17 cellular contexts compared by ENCODE assay signal in the genomic region with DNA sequence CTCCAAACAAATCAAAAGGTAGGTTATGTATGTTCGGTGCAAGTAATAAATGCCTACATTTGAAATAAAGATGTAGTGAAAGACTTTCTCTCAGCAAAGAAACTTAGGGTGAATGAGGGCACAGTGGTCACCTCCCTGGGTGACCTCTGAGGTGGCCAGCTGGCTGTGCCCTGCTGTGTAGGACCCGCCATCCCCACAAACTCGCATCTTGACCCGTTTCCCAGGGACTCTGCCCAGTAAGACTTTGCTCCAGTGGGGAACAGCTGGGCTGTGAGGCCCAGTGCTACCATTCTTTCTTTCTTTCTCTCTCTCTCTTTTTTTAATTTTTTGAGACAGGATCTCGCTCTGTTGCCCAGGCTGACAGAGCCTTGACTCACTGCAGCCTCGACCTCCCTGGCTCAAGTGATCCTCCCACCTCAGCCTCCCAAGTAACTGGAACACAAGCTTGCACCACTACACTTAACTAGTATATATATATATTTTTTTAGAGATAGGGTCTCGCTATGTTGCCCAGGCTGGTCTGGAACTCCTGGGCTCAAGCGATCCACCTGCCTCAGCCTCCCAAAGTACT. TPM values are rescaled to one million over a fixed set of nuclear protein-coding genes. Genes with fewer than 3 reads are reported as not detected.
DNase-seq lines count a peak whose midpoint lies in the region; ATAC-seq and TF ChIP-seq lines count a peak whose summit lies in the region.
"Had no signal": no experiment of that assay in that cellular context is flagged by ENCODE, and none has a peak within 500 bp of the region (broad histone marks: within the 10 kb centered on the region; RNA-seq: fewer than 3 reads in every experiment).

No MANE protein-coding gene starts in this region.

- H3K36me3 ChIP-seq in upper lobe of right lung, result no peaks in the 10 kb centered on the region

- peaks cover 4% of the 10 kb centered on the region in 2 donors for H3K27me3 Mint-ChIP-seq in natural killer cell treated with Interleukin-12 subunit alpha and Interleukin-12 subunit beta and Interleukin-15 and Interleukin-18, amount 100 ng/mL, for 72 hours
- peaks cover 5% of the 10 kb centered on the region in 2 donors for H3K27me3 Mint-ChIP-seq in natural killer cell (ENCODE audit: low read depth in 2 of 2)

- no peaks in the 10 kb centered on the region for H3K9me3 Mint-ChIP-seq in natural killer cell treated with Interleukin-12 subunit alpha and Interleukin-12 subunit beta and Interleukin-15 and Interleukin-18, amount 100 ng/mL, for 72 hours
- H3K9me3 Mint-ChIP-seq in natural killer cell, result no peaks in the 10 kb centered on the region

- H3K4me3 ChIP-seq in upper lobe of right lung, result no peak overlapping the region
- H3K4me3 ChIP-seq: GM23248, PC-9 had no signal

- H3K4me3 Mint-ChIP-seq in natural killer cell treated with Interleukin-12 subunit alpha and Interleukin-12 subunit beta and Interleukin-15 and Interleukin-18, amount 100 ng/mL, for 72 hours, result no peak overlapping the region
- no peak overlapping the region for H3K4me3 Mint-ChIP-seq in natural killer cell

- no peak for TF ChIP-seq CTCF in natural killer cell (IDR thresholded peaks at IDR 0.05)
- no peak for TF ChIP-seq CTCF in upper lobe of right lung (IDR thresholded peaks at IDR 0.05)

- H3K4me1 ChIP-seq in upper lobe of right lung, result no peaks in the 10 kb centered on the region

- peak; percentile 1 for DNase-seq in natural killer cell treated with Interleukin-12 subunit alpha and Interleukin-12 subunit beta and Interleukin-15 and Interleukin-18, amount 100 ng/mL, for 72 hours (ENCODE audit: low spot score)
- DNase-seq in natural killer cell (no peak), left ventricle myocardium superior (no peak), mesenteric fat pad (ENCODE audit: low spot score) (peak; percentile 72), upper lobe of right lung (peak; percentile 18), NCI-H526 treated with DMSO at 0.1 percent for 48 hours (lab: John Stamatoyannopoulos, UW) (no peak)
- DNase-seq in effector CD4-positive, alpha-beta T cell, result no peak
- DNase-seq: ACHN, COR-L47, GM23248, KBM-7, NCI-H1436, NCI-H2029 treated with DMSO at 0.1 percent for 48 hours, NCI-H510A, PC-9 had no signal

- H3K27ac Mint-ChIP-seq in natural killer cell treated with Interleukin-12 subunit alpha and Interleukin-12 subunit beta and Interleukin-15 and Interleukin-18, amount 100 ng/mL, for 72 hours, result no peak overlapping the region
- no peak overlapping the region for H3K27ac Mint-ChIP-seq in natural killer cell

- no peaks in the 10 kb centered on the region for H3K9me3 ChIP-seq in upper lobe of right lung

- no peak for ATAC-seq in natural killer cell treated with Interleukin-12 subunit alpha and Interleukin-12 subunit beta and Interleukin-15 and Interleukin-18, amount 100 ng/mL, for 72 hours
- no peak for ATAC-seq in natural killer cell
- ATAC-seq in left ventricle myocardium superior, result peak; percentile 26
- ATAC-seq in upper lobe of right lung, result no peak
- ATAC-seq in HG03175 (IDR thresholded peaks at IDR 0.05; ENCODE audit: unreplicated experiment), result no peak
- ATAC-seq: HCT116 had no signal

- no peaks in the 10 kb centered on the region for H3K27me3 ChIP-seq in upper lobe of right lung

- no peaks in the 10 kb centered on the region for H3K4me1 Mint-ChIP-seq in natural killer cell treated with Interleukin-12 subunit alpha and Interleukin-12 subunit beta and Interleukin-15 and Interleukin-18, amount 100 ng/mL, for 72 hours (ENCODE audit: low read depth in 2 of 2)
- no peaks in the 10 kb centered on the region for H3K4me1 Mint-ChIP-seq in natural killer cell

- H3K27ac ChIP-seq in upper lobe of right lung, result no peak overlapping the region
- H3K27ac ChIP-seq: GM23248, PC-9 had no signal

- intact Hi-C loops in natural killer cell (cut with micrococcal nuclease), result no loop called here
- intact Hi-C loops in left ventricle myocardium superior (cut with micrococcal nuclease), result no loop called here
- intact Hi-C loops in upper lobe of right lung (cut with DNase I), result no loop called here

- no peaks in the 10 kb centered on the region for H3K36me3 Mint-ChIP-seq in natural killer cell treated with Interleukin-12 subunit alpha and Interleukin-12 subunit beta and Interleukin-15 and Interleukin-18, amount 100 ng/mL, for 72 hours
- no peaks in the 10 kb centered on the region for H3K36me3 Mint-ChIP-seq in natural killer cell

RNA-seq across cellular contexts. Expression of gene GAREM2, which starts 8.2 kb away (rescaled TPM):
- 1 to 10 TPM; 4.1 TPM for total RNA-seq in natural killer cell treated with Interleukin-12 subunit alpha and Interleukin-12 subunit beta and Interleukin-15 and Interleukin-18, amount 100 ng/mL, for 72 hours
- total RNA-seq in natural killer cell (1 to 10 TPM; 7.1 to 9.2 (median 7.2) TPM), left ventricle myocardium superior (3.6 TPM), mesenteric fat pad (6.8 TPM), upper lobe of right lung (1.9 TPM)

Comparison
In these comparisons a context has a peak if more than half of its experiments do, and no peak if none do; other contexts are left out.
1. DNase-seq: peak in natural killer cell treated with Interleukin-12 subunit alpha and Interleukin-12 subunit beta and Interleukin-15 and Interleukin-18, amount 100 ng/mL, for 72 hours (single experiment), mesenteric fat pad (single experiment) and upper lobe of right lung (single experiment); none in natural killer cell (single experiment), left ventricle myocardium superior (single experiment), NCI-H526 treated with DMSO at 0.1 percent for 48 hours (single experiment) and effector CD4-positive, alpha-beta T cell (single experiment).